Comparison of ENCODE assay signal across 8 cellular contexts in genomic region chr5:41270423-41271251, GRCh38. TPM values are rescaled to one million over a fixed set of nuclear protein-coding genes. Genes with fewer than 3 reads are reported as not detected.
DNase-seq lines count a peak whose midpoint lies in the region; ATAC-seq and TF ChIP-seq lines count a peak whose summit lies in the region.

No MANE protein-coding gene starts in this region.

- no peaks in the 10 kb centered on the region for H3K36me3 ChIP-seq in prostate gland

- no peaks in the 10 kb centered on the region for H3K4me1 ChIP-seq in prostate gland (replicated peaks)

- DNase-seq in GM12865 (ENCODE audit: low read depth) (peak; percentile 45), Kasumi-1 (lab: John Stamatoyannopoulos, UW) (peak; percentile 82), SW 1271 (lab: John Stamatoyannopoulos, UW) (peak; percentile 38 to 62), glomerular visceral epithelial cell (ENCODE audit: extremely low spot score) (peak; percentile 31), prostate gland (ENCODE audit: low spot score) (no peak), NCI-H187 treated with DMSO at 0.1 percent for 48 hours (lab: John Stamatoyannopoulos, UW) (no peak)
- no peak for DNase-seq in effector CD8-positive, alpha-beta T cell (lab: John Stamatoyannopoulos, UW)

- no peaks in the 10 kb centered on the region for H3K27me3 ChIP-seq in prostate gland (replicated peaks; ENCODE audit: insufficient read depth)

- intact Hi-C loops in prostate gland (cut with DNase I) = loop anchor here (5.0 kb wide), 1 partner anchor 572 kb away; no protein-coding TSS in a partner anchor

- TF ChIP-seq POLR2A in prostate gland (IDR thresholded peaks at IDR 0.05) = no peak

- peak; percentile 81 for ATAC-seq in GM21619 (IDR thresholded peaks at IDR 0.05; ENCODE audit: unreplicated experiment)

- WGBS in prostate gland = 47% methylated on average over 2 of the region's 2 CpGs

- no peaks in the 10 kb centered on the region for H3K9me3 ChIP-seq in prostate gland

- peak; percentile 65 for TF ChIP-seq CTCF in GM12865 (IDR thresholded peaks at IDR 0.05; ENCODE audit: insufficient read depth, low read depth, low read length, missing control alignments)
- peak in 3 of 4 experiments; percentile 32 to 56 (median 49) for TF ChIP-seq CTCF in prostate gland (IDR thresholded peaks at IDR 0.05)

- H3K27ac ChIP-seq in prostate gland = no peak overlapping the region

- no peak overlapping the region for H3K4me3 ChIP-seq in GM12865 (ENCODE audit: low read depth, low read length)
- H3K4me3 ChIP-seq in prostate gland = no peak overlapping the region

RNA-seq across cellular contexts. Expression of gene C6, which starts 57.3 kb away (rescaled TPM):
- 1 to 10 TPM; 3.5 to 4.6 TPM for total RNA-seq in prostate gland

Comparison
In these comparisons a context has a peak if more than half of its experiments do, and no peak if none do; other contexts are left out.
1. DNase-seq: peak in GM12865 (single experiment), Kasumi-1 (2 of 2), SW 1271 (2 of 2) and glomerular visceral epithelial cell (single experiment); none in prostate gland (single experiment), NCI-H187 treated with DMSO at 0.1 percent for 48 hours (single experiment) and effector CD8-positive, alpha-beta T cell (single experiment).